In genomic region chr13:110289661-110290060, GRCh38 we compare ENCODE assay signal across 24 cellular contexts. TPM values are rescaled to one million over a fixed set of nuclear protein-coding genes. Genes with fewer than 3 reads are reported as not detected.
A peak's percentile ranks its signal among the peaks of the same experiment; 100 is the strongest.
DNase-seq lines count a peak whose midpoint lies in the region; ATAC-seq and TF ChIP-seq lines count a peak whose summit lies in the region.
"Had no signal": no experiment of that assay in that cellular context is flagged by ENCODE, and none has a peak within 500 bp of the region (broad histone marks: within the 10 kb centered on the region; RNA-seq: fewer than 3 reads in every experiment).

No MANE protein-coding gene starts in this region.

- no peaks in the 10 kb centered on the region for H3K9me3 ChIP-seq in stomach smooth muscle (ENCODE audit: control insufficient read depth in 2 of 2, low read length in 2 of 2)
- H3K9me3 ChIP-seq: SJCRH30 had no signal

- H3K4me1 ChIP-seq in stomach smooth muscle (ENCODE audit: control insufficient read depth, insufficient read depth, low read length) = peaks cover 70% of the 10 kb centered on the region
- H3K4me1 ChIP-seq: SJCRH30 had no signal

- H3K4me3 Mint-ChIP-seq in endothelial cell (ENCODE audit: unreplicated experiment) (peak overlapping the region; percentile 65), osteocyte (ENCODE audit: unreplicated experiment) (peak overlapping the region; percentile 26)
- H3K4me3 Mint-ChIP-seq: CD8-positive, alpha-beta T cell had no signal

- peaks cover 3 to 5% of the 10 kb centered on the region in 2 donors for H3K36me3 ChIP-seq in stomach smooth muscle (ENCODE audit: control insufficient read depth in 2 of 2, insufficient read depth in 2 of 2, low read length in 2 of 2)

- no peaks in the 10 kb centered on the region for H3K9me3 Mint-ChIP-seq in endothelial cell (ENCODE audit: unreplicated experiment)
- no peaks in the 10 kb centered on the region for H3K9me3 Mint-ChIP-seq in osteocyte (ENCODE audit: unreplicated experiment)
- H3K9me3 Mint-ChIP-seq: CD8-positive, alpha-beta T cell had no signal

- ATAC-seq in HG03469 (IDR thresholded peaks at IDR 0.05; ENCODE audit: unreplicated experiment) = no peak
- ATAC-seq in GM18517 (IDR thresholded peaks at IDR 0.05; ENCODE audit: unreplicated experiment) = no peak
- ATAC-seq: CD8-positive, alpha-beta T cell; HCT116 had no signal

- H3K36me3 Mint-ChIP-seq in endothelial cell (ENCODE audit: low read depth, unreplicated experiment) (peaks cover 57% of the 10 kb centered on the region), osteocyte (ENCODE audit: unreplicated experiment) (peaks cover 58% of the 10 kb centered on the region)
- H3K36me3 Mint-ChIP-seq: CD8-positive, alpha-beta T cell had no signal

- H3K9ac ChIP-seq in stomach smooth muscle (ENCODE audit: low read length in 2 of 2) = peak overlapping the region; percentile 24 to 51
- H3K9ac ChIP-seq: KMS-11 had no signal

- H3K27ac Mint-ChIP-seq in endothelial cell (ENCODE audit: unreplicated experiment) (peak overlapping the region; percentile 18), osteocyte (ENCODE audit: unreplicated experiment) (peak overlapping the region; percentile 86)
- H3K27ac Mint-ChIP-seq: CD8-positive, alpha-beta T cell had no signal

- peaks cover 20% of the 10 kb centered on the region for H3K27me3 Mint-ChIP-seq in endothelial cell (ENCODE audit: unreplicated experiment)
- no peaks in the 10 kb centered on the region for H3K27me3 Mint-ChIP-seq in osteocyte (ENCODE audit: unreplicated experiment)

- no peak overlapping the region for H3K27ac ChIP-seq in VCaP
- H3K27ac ChIP-seq in stomach smooth muscle (ENCODE audit: low read length) = peak overlapping the region; percentile 89
- H3K27ac ChIP-seq: KMS-11, SJCRH30 had no signal

- no peaks in the 10 kb centered on the region for H3K27me3 ChIP-seq in stomach smooth muscle (ENCODE audit: control insufficient read depth in 1 of 2, insufficient read depth in 2 of 2, low read length in 2 of 2)
- H3K27me3 ChIP-seq: SJCRH30 had no signal

- H3K4me1 Mint-ChIP-seq in endothelial cell (ENCODE audit: unreplicated experiment) = peaks cover 76% of the 10 kb centered on the region
- peaks cover 73% of the 10 kb centered on the region for H3K4me1 Mint-ChIP-seq in osteocyte (ENCODE audit: unreplicated experiment)

- DNase-seq in endothelial cell (ENCODE audit: low spot score) (no peak), osteocyte (ENCODE audit: extremely low spot score, unreplicated experiment) (peak; percentile 67), NCI-H2171 (lab: John Stamatoyannopoulos, UW) (no peak), COLO668 (lab: John Stamatoyannopoulos, UW; ENCODE audit: unreplicated experiment) (no peak)
- DNase-seq: AML-193; C1 segment of cervical spinal cord; Calu3; CD8-positive, alpha-beta T cell; DMS153; GDM1; IMR-90; NCI-H1105; NCI-H146; NCI-H2029 treated with DMSO at 0.1 percent for 48 hours; NCI-H524 treated with DMSO at 0.1 percent for 48 hours; NCI-H82; OCI-M1; SJCRH30 had no signal

- TF ChIP-seq CTCF in VCaP (conservative IDR thresholded peaks at IDR 0.05) = peak; percentile 22; the same call in 1 of the 2 replicates
- TF ChIP-seq CTCF in endothelial cell (IDR thresholded peaks at IDR 0.05; ENCODE audit: unreplicated experiment) = no peak
- TF ChIP-seq CTCF in osteocyte (IDR thresholded peaks at IDR 0.05) = peak; percentile 10

- peak overlapping the region in 1 of 2 donors; percentile 8 for H3K4me3 ChIP-seq in stomach smooth muscle (ENCODE audit: low read length in 2 of 2)
- H3K4me3 ChIP-seq: SJCRH30 had no signal

RNA-seq across cellular contexts. Expression of gene COL4A1, which starts 17.3 kb away (rescaled TPM):
- total RNA-seq in endothelial cell (ENCODE audit: unreplicated experiment) (2,720 TPM), osteocyte (3,181 and 3,589 TPM in 2 replicates)
- total RNA-seq: CD8-positive, alpha-beta T cell had no signal

RNA-seq across cellular contexts. Expression of gene COL4A2, which starts 17.4 kb away (rescaled TPM):
- total RNA-seq in endothelial cell (ENCODE audit: unreplicated experiment) (1,556 TPM), osteocyte (2,001 and 2,067 TPM in 2 replicates)
- total RNA-seq: CD8-positive, alpha-beta T cell had no signal
